8 cellular contexts compared by ENCODE assay signal in genomic region chr3:172836390-172836997, GRCh38.
DNase-seq lines count a peak whose midpoint lies in the region; ATAC-seq and TF ChIP-seq lines count a peak whose summit lies in the region.

No MANE protein-coding gene starts in this region.

- POLR2A ChIA-PET in OCI-LY7 (lab: Charles Lee): no interaction called here
- POLR2A ChIA-PET in activated CD4-positive, alpha-beta memory T cell treated with anti-CD3 and anti-CD28 coated beads for 36 hours (lab: Charles Lee): no interaction called here

- no peaks in the 10 kb centered on the region for H3K79me2 ChIP-seq in OCI-LY7 (ENCODE audit: insufficient read depth, low read depth, low read length)

- H3K4me1 ChIP-seq in OCI-LY7 (ENCODE audit: insufficient read depth, low read length, poor library complexity, severe bottlenecking): no peaks in the 10 kb centered on the region

- TF ChIP-seq CTCF in HL-60 (IDR thresholded peaks at IDR 0.05; ENCODE audit: insufficient read depth, low read length): peak; percentile 58
- peak; percentile 89 for TF ChIP-seq CTCF in OCI-LY7 (conservative IDR thresholded peaks at IDR 0.05; ENCODE audit: low read length)
- peak; percentile 62 for TF ChIP-seq CTCF in endothelial cell (IDR thresholded peaks at IDR 0.05; ENCODE audit: unreplicated experiment)
- no peak for TF ChIP-seq CTCF in lower leg skin (IDR thresholded peaks at IDR 0.05)

- intact Hi-C loops in OCI-LY7 (cut with micrococcal nuclease; ENCODE audit: unreplicated experiment): loop anchor here (10.0 kb wide), 2 partner anchors 208 to 438 kb away; no protein-coding TSS in a partner anchor
- intact Hi-C loops in lower leg skin (cut with DNase I; ENCODE audit: low total_unique reads): no loop called here
- intact Hi-C loops in activated CD4-positive, alpha-beta memory T cell treated with anti-CD3 and anti-CD28 coated beads for 36 hours (cut with micrococcal nuclease): no loop called here

- H3K4me1 Mint-ChIP-seq in endothelial cell (ENCODE audit: unreplicated experiment): peaks cover 3% of the 10 kb centered on the region
- no peaks in the 10 kb centered on the region for H3K4me1 Mint-ChIP-seq in activated CD4-positive, alpha-beta memory T cell treated with anti-CD3 and anti-CD28 coated beads for 36 hours (ENCODE audit: low read depth)

- no peak for TF ChIP-seq POLR2A in lower leg skin (IDR thresholded peaks at IDR 0.05)

- peak; percentile 67 for DNase-seq in Ammon's horn (ENCODE audit: low spot score)
- peak in 1 of 2 experiments; percentile 49 for DNase-seq in HL-60 (ENCODE audit: low read depth in 1 of 2, low spot score in 1 of 2)
- peak; percentile 50 for DNase-seq in OCI-LY7 (ENCODE audit: low spot score)
- DNase-seq in endothelial cell (ENCODE audit: low spot score): peak; percentile 46
- peak; percentile 36 for DNase-seq in mucosa of gallbladder (ENCODE audit: low spot score)
- no peak for DNase-seq in lower leg skin (ENCODE audit: low spot score in 2 of 2)
- DNase-seq in activated CD4-positive, alpha-beta memory T cell treated with anti-CD3 and anti-CD28 coated beads for 36 hours: no peak

- no peaks in the 10 kb centered on the region for H3K9me3 ChIP-seq in OCI-LY7 (ENCODE audit: low read length)

- no peaks in the 10 kb centered on the region for H3K9me3 Mint-ChIP-seq in endothelial cell (ENCODE audit: unreplicated experiment)
- no peaks in the 10 kb centered on the region for H3K9me3 Mint-ChIP-seq in activated CD4-positive, alpha-beta memory T cell treated with anti-CD3 and anti-CD28 coated beads for 36 hours

- CTCF ChIA-PET in OCI-LY7 (lab: Charles Lee; ENCODE audit: unreplicated experiment): no interaction called here
- CTCF ChIA-PET in activated CD4-positive, alpha-beta memory T cell treated with anti-CD3 and anti-CD28 coated beads for 36 hours (lab: Charles Lee): interaction anchor here (1.0 to 1.5 kb wide), 4 partner anchors 8 to 27 kb away, joined by 3 to 6 read pairs (median 3); no protein-coding TSS in a partner anchor

- no TSS peak for BruUV-seq in OCI-LY7 (replicated peaks; lab: Mats Ljungman, UMichigan)

- no peaks in the 10 kb centered on the region for H3K9me2 ChIP-seq in OCI-LY7 (ENCODE audit: insufficient read depth, low read length)

- no peaks in the 10 kb centered on the region for H3K36me3 Mint-ChIP-seq in endothelial cell (ENCODE audit: low read depth, unreplicated experiment)
- no peaks in the 10 kb centered on the region for H3K36me3 Mint-ChIP-seq in activated CD4-positive, alpha-beta memory T cell treated with anti-CD3 and anti-CD28 coated beads for 36 hours

- no peaks in the 10 kb centered on the region for H4K20me1 ChIP-seq in OCI-LY7 (ENCODE audit: insufficient read depth, low read length)

- 49 to 52% methylated on average over 6 of the region's 6 CpGs for WGBS in lower leg skin, 2 donors

- H2AFZ ChIP-seq in OCI-LY7 (ENCODE audit: low read length): no peak overlapping the region

- peak; percentile 71 for ATAC-seq in GM18517 (IDR thresholded peaks at IDR 0.05; ENCODE audit: unreplicated experiment)

- H3K27me3 ChIP-seq in HL-60 (ENCODE audit: insufficient read depth, poor library complexity, severe bottlenecking): no peaks in the 10 kb centered on the region

- peaks cover 2% of the 10 kb centered on the region for H3K27me3 Mint-ChIP-seq in endothelial cell (ENCODE audit: unreplicated experiment)
- peaks cover 6% of the 10 kb centered on the region for H3K27me3 Mint-ChIP-seq in activated CD4-positive, alpha-beta memory T cell treated with anti-CD3 and anti-CD28 coated beads for 36 hours

- H3K4me2 ChIP-seq in OCI-LY7 (ENCODE audit: low read length): no peak overlapping the region

- H3K4me3 ChIP-seq in HL-60 (replicated peaks; ENCODE audit: insufficient read depth, low read length): no peak overlapping the region
- no peak overlapping the region for H3K4me3 ChIP-seq in OCI-LY7 (ENCODE audit: low read depth, low read length, poor library complexity, severe bottlenecking)
- no peak overlapping the region for H3K4me3 ChIP-seq in lower leg skin (ENCODE audit: low read depth, poor library complexity, severe bottlenecking)

- no peak overlapping the region for H3K27ac Mint-ChIP-seq in endothelial cell (ENCODE audit: unreplicated experiment)
- H3K27ac Mint-ChIP-seq in activated CD4-positive, alpha-beta memory T cell treated with anti-CD3 and anti-CD28 coated beads for 36 hours: no peak overlapping the region

- H3K4me3 Mint-ChIP-seq in endothelial cell (ENCODE audit: unreplicated experiment): no peak overlapping the region
- H3K4me3 Mint-ChIP-seq in activated CD4-positive, alpha-beta memory T cell treated with anti-CD3 and anti-CD28 coated beads for 36 hours: no peak overlapping the region

- H3K27ac ChIP-seq in HL-60 (replicated peaks) (no peak overlapping the region), OCI-LY7 (ENCODE audit: low read depth, low read length, poor library complexity, severe bottlenecking) (no peak overlapping the region)

- no peaks in the 10 kb centered on the region for H3K36me3 ChIP-seq in OCI-LY7 (ENCODE audit: insufficient read depth, low read length)

Comparison
In these comparisons a context has a peak if more than half of its experiments do, and no peak if none do; other contexts are left out.
1. DNase-seq: peak in Ammon's horn (single experiment), OCI-LY7 (single experiment), endothelial cell (single experiment) and mucosa of gallbladder (single experiment); none in lower leg skin (0 of 2) and activated CD4-positive, alpha-beta memory T cell treated with anti-CD3 and anti-CD28 coated beads for 36 hours (single experiment).
2. CTCF ChIP-seq: peak in HL-60 (single experiment), OCI-LY7 (single experiment) and endothelial cell (single experiment); none in lower leg skin (0 of 3).